In genomic region chr17:72402727-72403210, GRCh38 we compare ENCODE assay signal across 22 cellular contexts.
"Had no signal": no experiment of that assay in that cellular context is flagged by ENCODE, and none has a peak within 500 bp of the region (broad histone marks: within the 10 kb centered on the region; RNA-seq: fewer than 3 reads in every experiment).

No MANE protein-coding gene starts in this region.

- H3K4me3 ChIP-seq: coronary artery, dorsolateral prefrontal cortex, esophagus muscularis mucosa, gastroesophageal sphincter, heart left ventricle, left lung, lower lobe of right lung had no signal

- ATAC-seq: foreskin keratinocyte; gastroesophageal sphincter; heart left ventricle; left cardiac atrium; left ventricle myocardium superior; lower lobe of right lung; naive thymus-derived CD4-positive, alpha-beta T cell had no signal

- H3K27ac Mint-ChIP-seq: mesothelial cell of epicardium; naive thymus-derived CD4-positive, alpha-beta T cell had no signal

- H3K36me3 ChIP-seq: esophagus muscularis mucosa, gastroesophageal sphincter, heart left ventricle, left lung, lower lobe of right lung had no signal

- H3K27ac ChIP-seq: coronary artery, esophagus muscularis mucosa, foreskin keratinocyte, gastroesophageal sphincter, heart left ventricle, left lung, lower lobe of right lung had no signal

- H3K4me3 Mint-ChIP-seq: mesothelial cell of epicardium; naive thymus-derived CD4-positive, alpha-beta T cell had no signal

- H3K9me3 ChIP-seq: esophagus muscularis mucosa, gastroesophageal sphincter, heart left ventricle, left lung, lower lobe of right lung had no signal

- H3K4me1 Mint-ChIP-seq: naive thymus-derived CD4-positive, alpha-beta T cell had no signal

- H3K27me3 ChIP-seq: dorsolateral prefrontal cortex, esophagus muscularis mucosa, foreskin keratinocyte, gastroesophageal sphincter, heart left ventricle, left lung had no signal

- FAIRE-seq: colon, endothelial cell of umbilical vein, frontal cortex, islet of Langerhans, keratinocyte had no signal

- DNase-seq: dermis blood vessel endothelial cell; dorsolateral prefrontal cortex; effector CD4-positive, alpha-beta T cell; effector memory CD4-positive, alpha-beta T cell; foreskin keratinocyte; heart left ventricle; hippocampal formation; left cardiac atrium; left lung; left ventricle myocardium superior; lower lobe of right lung; mesenchymal stem cell; naive thymus-derived CD4-positive, alpha-beta T cell had no signal
